16 cellular contexts compared by ENCODE assay signal in the genomic region with DNA sequence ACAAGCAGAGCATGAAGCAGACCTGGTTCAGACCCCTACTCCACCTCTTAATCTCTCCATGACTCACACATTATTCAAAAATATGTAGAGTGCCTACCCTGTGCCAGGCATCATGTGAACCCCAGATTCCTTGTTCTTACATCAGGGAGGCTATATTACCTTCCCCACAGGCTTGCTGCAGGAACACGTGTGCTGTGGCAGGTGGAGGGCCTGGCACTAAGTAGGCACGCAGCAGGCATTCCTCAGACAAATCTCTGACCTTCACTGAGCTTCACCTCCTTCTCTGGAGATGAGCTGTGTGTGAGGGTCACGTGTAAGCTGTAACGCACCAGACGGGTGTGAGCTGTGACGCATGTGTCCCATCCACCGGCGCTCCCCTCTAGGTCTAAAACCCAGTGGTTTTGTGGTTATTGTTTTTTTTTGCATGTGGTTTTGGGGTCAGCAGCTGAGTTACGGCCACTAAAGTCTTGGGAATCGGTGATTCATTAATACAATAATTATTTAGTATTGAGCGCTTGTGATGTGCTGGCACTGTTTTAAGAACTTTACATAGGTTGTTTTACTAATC. TPM values are rescaled to one million over a fixed set of nuclear protein-coding genes. Genes with fewer than 3 reads are reported as not detected.
DNase-seq lines count a peak whose midpoint lies in the region; ATAC-seq and TF ChIP-seq lines count a peak whose summit lies in the region.
"Had no signal": no experiment of that assay in that cellular context is flagged by ENCODE, and none has a peak within 500 bp of the region (broad histone marks: within the 10 kb centered on the region; RNA-seq: fewer than 3 reads in every experiment).

No MANE protein-coding gene starts in this region.

- ATAC-seq in HG03469 (IDR thresholded peaks at IDR 0.05; ENCODE audit: unreplicated experiment), result no peak

- TF ChIP-seq POLR2A in sigmoid colon (IDR thresholded peaks at IDR 0.05) (no peak), spleen (IDR thresholded peaks at IDR 0.05) (no peak)

- no peaks in the 10 kb centered on the region for H3K4me1 Mint-ChIP-seq in endodermal cell

- H3K27ac Mint-ChIP-seq in endodermal cell, result peak overlapping the region; percentile 38

- H3K4me3 ChIP-seq in endodermal cell (ENCODE audit: low read length) (no peak overlapping the region), sigmoid colon (no peak overlapping the region), GM23248 (no peak overlapping the region), spleen (no peak overlapping the region)

- H3K27ac ChIP-seq in endodermal cell (ENCODE audit: low read depth, low read length), result no peak overlapping the region
- peak overlapping the region in 1 of 4 donors; percentile 84 for H3K27ac ChIP-seq in sigmoid colon
- no peak overlapping the region for H3K27ac ChIP-seq in GM23248
- H3K27ac ChIP-seq in spleen, result peak overlapping the region in 1 of 8 donors; percentile 61

- intact Hi-C loops in sigmoid colon (cut with DNase I) (no loop called here), spleen (cut with DNase I; ENCODE audit: low total_unique reads) (no loop called here)

- H3K4me2 ChIP-seq in GM23248 (ENCODE audit: unreplicated experiment), result no peak overlapping the region

- no peak for TF ChIP-seq CTCF in endodermal cell (conservative IDR thresholded peaks at IDR 0.05)
- TF ChIP-seq CTCF in sigmoid colon (IDR thresholded peaks at IDR 0.05), result no peak
- no peak for TF ChIP-seq CTCF in spleen (IDR thresholded peaks at IDR 0.05 in 8 of 11, conservative IDR thresholded peaks at IDR 0.05 in 3 of 11)

- no peaks in the 10 kb centered on the region for H3F3A ChIP-seq in GM23248 (ENCODE audit: insufficient read depth)

- no peaks in the 10 kb centered on the region for H3K27me3 Mint-ChIP-seq in endodermal cell (ENCODE audit: insufficient read depth)

- no peak for TF ChIP-seq EP300 in sigmoid colon (IDR thresholded peaks at IDR 0.05)

- DNase-seq in G401 (ENCODE audit: low spot score) (peak; percentile 66), astrocyte of the hippocampus (ENCODE audit: low read depth, low spot score) (peak; percentile 54), endodermal cell (peak; percentile 25), sigmoid colon (peak; percentile 46), GM23248 (no peak), spleen (no peak), NCI-H2227 treated with DMSO at 0.1 percent for 48 hours (lab: John Stamatoyannopoulos, UW) (no peak)
- DNase-seq: 8988T, HCEC 1CT, IMR-90, NCI-H1417, NCI-H2029, NCI-H2171 treated with DMSO at 0.1 percent for 48 hours, NCI-H510A, NCI-H82 had no signal

- in situ Hi-C loops in G401 (cut with HindIII; ENCODE audit: low sequenced_read_pairs) (no loop called here), GM23248 (cut with MboI) (no loop called here)

- H3K9me3 ChIP-seq in endodermal cell (ENCODE audit: control insufficient read depth, low read length), result no peaks in the 10 kb centered on the region
- no peaks in the 10 kb centered on the region for H3K9me3 ChIP-seq in sigmoid colon
- H3K9me3 ChIP-seq in GM23248 (ENCODE audit: low read depth), result no peaks in the 10 kb centered on the region
- no peaks in the 10 kb centered on the region for H3K9me3 ChIP-seq in spleen

- no peaks in the 10 kb centered on the region for H3K36me3 ChIP-seq in endodermal cell (ENCODE audit: control insufficient read depth, insufficient read depth, low read length)
- peaks cover 0 to 58% (median 26%) of the 10 kb centered on the region in 4 donors for H3K36me3 ChIP-seq in sigmoid colon
- H3K36me3 ChIP-seq in GM23248 (ENCODE audit: low read depth), result no peaks in the 10 kb centered on the region; the same call in 1 of the 2 replicates
- peaks cover 0 to 86% (median 28%) of the 10 kb centered on the region in 6 donors for H3K36me3 ChIP-seq in spleen

- H3K27me3 ChIP-seq in endodermal cell (ENCODE audit: control insufficient read depth, insufficient read depth, low read length, poor library complexity, severe bottlenecking) (no peaks in the 10 kb centered on the region), sigmoid colon (no peaks in the 10 kb centered on the region), GM23248 (replicated peaks; ENCODE audit: insufficient read depth) (no peaks in the 10 kb centered on the region), spleen (replicated peaks in 1 of 7) (no peaks in the 10 kb centered on the region)

- H3K79me2 ChIP-seq in GM23248 (ENCODE audit: insufficient read depth), result no peaks in the 10 kb centered on the region

- H3K9me3 Mint-ChIP-seq in endodermal cell, result no peaks in the 10 kb centered on the region

- 89 to 100% methylated on average over 2 to 11 of the region's 11 CpGs for WGBS in endodermal cell (ENCODE audit: insufficient coverage in 1 of 2, insufficient read length in 1 of 2), 2 experiments
- WGBS in sigmoid colon, 2 donors, result 83 to 93% methylated on average over 11 of the region's 11 CpGs
- WGBS in GM23248 (ENCODE audit: low coverage in 1 of 2, low lambda C conversion rate in 2 of 2, missing lambda C conversion rate in 2 of 2), 2 experiments, result 94 to 96% methylated on average over 11 of the region's 11 CpGs
- WGBS in spleen, 5 donors, result 67 to 85% (median 75%) methylated on average over 11 of the region's 11 CpGs

- no peak overlapping the region for H2AFZ ChIP-seq in GM23248

- peaks cover 19% of the 10 kb centered on the region for H3K36me3 Mint-ChIP-seq in endodermal cell (ENCODE audit: low read depth)

- H4K20me1 ChIP-seq in GM23248 (ENCODE audit: insufficient read depth), result no peaks in the 10 kb centered on the region

- no peaks in the 10 kb centered on the region for H3K9me2 ChIP-seq in GM23248 (ENCODE audit: insufficient read depth)

- no peak overlapping the region for H3K4me3 Mint-ChIP-seq in endodermal cell

- H3K4me1 ChIP-seq in endodermal cell (ENCODE audit: control insufficient read depth, insufficient read depth, low read length), result no peaks in the 10 kb centered on the region
- peaks cover 0 to 35% (median 25%) of the 10 kb centered on the region in 4 donors for H3K4me1 ChIP-seq in sigmoid colon
- no peaks in the 10 kb centered on the region for H3K4me1 ChIP-seq in GM23248 (ENCODE audit: insufficient read depth)
- H3K4me1 ChIP-seq in spleen, result peaks cover 0 to 28% (median 10%) of the 10 kb centered on the region in 6 donors

- H3K9ac ChIP-seq in endodermal cell (ENCODE audit: extremely low read depth, low read length, poor library complexity, severe bottlenecking) (no peak overlapping the region), GM23248 (no peak overlapping the region)

RNA-seq across cellular contexts. Expression of a gene that starts 30.3 kb away (rescaled TPM):
- 10.3 and 24.4 TPM in 2 replicates for total RNA-seq in G401 (2014; rRNA removed; shearing (Covaris generic))
- total RNA-seq in endodermal cell (10 to 100 TPM; 14.8 to 17.1 TPM), sigmoid colon (100 to 1,000 TPM in 1 of 4 donors, 10 to 100 TPM in 3; 50.5 to 112 (median 78.8) TPM), spleen (100 to 1,000 TPM in 1 of 7 donors, 10 to 100 TPM in 6; 45.4 to 103 (median 66.2) TPM)
- 19.1 TPM for polyA plus RNA-seq in endodermal cell (2013, experiment 1 of 2)
- polyA plus RNA-seq in endodermal cell (2013, experiment 2 of 2), result 21.2 TPM
- polyA plus RNA-seq in sigmoid colon (10 to 100 TPM in 1 of 3 donors, 1 to 10 TPM in 1, under 1 TPM in 1; 0.69 to 14.7 (median 9.6) TPM), GM23248 (2016; fragmentation: Nextera tagmentation; extraction: Ambion mirVana) (8.8 and 9.5 TPM in 2 replicates), spleen (10 to 100 TPM in 2 of 3 donors, 1 to 10 TPM in 1; 6.6 to 11.8 (median 11.8) TPM)
- total RNA-seq in GM23248 (2014; rRNA removed; shearing (Covaris generic)), result 9.0 and 12.3 TPM in 2 replicates

Comparison
In these comparisons a context has a peak if more than half of its experiments do, and no peak if none do; other contexts are left out.
1. DNase-seq: peak in G401 (single experiment), astrocyte of the hippocampus (single experiment), endodermal cell (single experiment) and sigmoid colon (single experiment); none in GM23248 (single experiment), spleen (single experiment) and NCI-H2227 treated with DMSO at 0.1 percent for 48 hours (single experiment).